In genomic region chr4:61333490-61333889, GRCh38 we compare ENCODE assay signal across 38 cellular contexts.
"Had no signal": no experiment of that assay in that cellular context is flagged by ENCODE, and none has a peak within 500 bp of the region (broad histone marks: within the 10 kb centered on the region; RNA-seq: fewer than 3 reads in every experiment).

No MANE protein-coding gene starts in this region.

- H3K9me3 ChIP-seq: ascending aorta had no signal

- H3K4me3 Mint-ChIP-seq: activated B cell treated with CpG ODN at 0.5 μM for 24 hours; activated CD4-positive, alpha-beta memory T cell treated with anti-CD3 and anti-CD28 coated beads for 36 hours; activated CD4-positive, alpha-beta T cell treated with anti-CD3 and anti-CD28 coated beads, Interleukin-2, amount 10 ng/mL, durations not matched to agents 24 days and 14 days; activated CD8-positive, alpha-beta T cell treated with anti-CD3 and anti-CD28 coated beads for 36 hours; activated naive CD4-positive, alpha-beta T cell treated with anti-CD3 and anti-CD28 coated beads for 36 hours; activated naive CD8-positive, alpha-beta T cell treated with anti-CD3 and anti-CD28 coated beads for 36 hours; activated T-cell treated with anti-CD3 and anti-CD28 coated beads, Interleukin-2, amount 50 U/mL, for 4 hours; activated T-cell treated with anti-CD3 and anti-CD28 coated beads, Interleukin-2, amount 50 U/mL, for 72 hours; activated T-helper 1 cell treated with anti-CD3 and anti-CD28 coated beads, Interleukin-12 subunit alpha, Interleukin-12 subunit beta, Interleukin-2, Interleukin-4 antibody, amounts not matched to agents 30 ng/mL and 10 ng/mL and 1 ng/mL, durations not matched to agents 14 hours and 24 hours and 36 hours; activated T-helper 17 cell treated with anti-CD3 and anti-CD28 coated beads, Interleukin-2, amount 50 U/mL, for 72 hours; brain; central memory CD8-positive, alpha-beta T cell; T-helper 1 cell treated with Interleukin-12 subunit alpha and Interleukin-12 subunit beta and Interleukin-4 antibody, amounts not matched to agents 30 μg/mL and 1 μg/mL, for 36 hours; T-helper 2 cell treated with Interferon-gamma antibody and Interleukin-4, amounts not matched to agents 5 μg/mL and 100 μg/mL, for 36 hours had no signal

- H3K27me3 Mint-ChIP-seq: activated B cell treated with CpG ODN at 0.5 μM for 24 hours; activated CD4-positive, alpha-beta memory T cell treated with anti-CD3 and anti-CD28 coated beads for 36 hours; activated CD4-positive, alpha-beta T cell treated with anti-CD3 and anti-CD28 coated beads, Interleukin-2, amount 10 ng/mL, durations not matched to agents 24 days and 14 days; activated CD8-positive, alpha-beta T cell treated with anti-CD3 and anti-CD28 coated beads for 36 hours; activated naive CD8-positive, alpha-beta T cell treated with anti-CD3 and anti-CD28 coated beads for 36 hours; activated T-helper 17 cell treated with anti-CD3 and anti-CD28 coated beads, Interleukin-2, amount 50 U/mL, for 72 hours; central memory CD8-positive, alpha-beta T cell had no signal

- DNase-seq: activated B cell treated with CpG ODN at 0.5 μM for 24 hours; activated CD4-positive, alpha-beta memory T cell treated with anti-CD3 and anti-CD28 coated beads for 36 hours; activated CD4-positive, alpha-beta T cell treated with anti-CD3 and anti-CD28 coated beads for 4 hours; activated CD4-positive, alpha-beta T cell treated with anti-CD3 and anti-CD28 coated beads, Interleukin-2, amount 10 ng/mL, durations not matched to agents 24 days and 14 days; activated CD4-positive, alpha-beta T cell treated with anti-CD3 and anti-CD28 coated beads, Interleukin-2, amount 50 U/mL, for 1 hour; activated CD4-positive, alpha-beta T cell treated with anti-CD3 and anti-CD28 coated beads, Interleukin-2, amount 50 U/mL, for 4 hours; activated CD4-positive, CD25-positive, alpha-beta regulatory T cell treated with anti-CD3 and anti-CD28 coated beads, Interleukin-2, amount 50 U/mL, for 72 hours; activated CD8-positive, alpha-beta memory T cell treated with anti-CD3 and anti-CD28 coated beads, Interleukin-2, amount 50 U/mL, for 4 hours; activated CD8-positive, alpha-beta T cell treated with anti-CD3 and anti-CD28 coated beads for 36 hours; activated effector memory CD4-positive, alpha-beta T cell treated with anti-CD3 and anti-CD28 coated beads, Interleukin-2, amount 50 U/mL, for 16 hours; activated gamma-delta T cell treated with Interleukin-2 at 50 U/mL for 16 hours; activated naive CD4-positive, alpha-beta T cell; activated naive CD4-positive, alpha-beta T cell treated with anti-CD3 and anti-CD28 coated beads for 36 hours; activated naive CD4-positive, alpha-beta T cell treated with anti-CD3 and anti-CD28 coated beads, Interleukin-2, amount 50 U/mL, for 16 hours; activated naive CD8-positive, alpha-beta T cell treated with anti-CD3 and anti-CD28 coated beads for 36 hours; activated T-cell treated with anti-CD3 and anti-CD28 coated beads for 4 hours; activated T-cell treated with anti-CD3 and anti-CD28 coated beads, Interleukin-2, amount 50 U/mL, for 1 hour; activated T-cell treated with anti-CD3 and anti-CD28 coated beads, Interleukin-2, amount 50 U/mL, for 4 hours; activated T-cell treated with anti-CD3 and anti-CD28 coated beads, Interleukin-2, amount 50 U/mL, for 72 hours; amygdala; anterior cingulate cortex; caudate nucleus; cerebellar nuclear complex; T-helper 1 cell; T-helper 2 cell; T-helper 9 cell had no signal

- FAIRE-seq: bronchial epithelial cell, TTC549 had no signal

- H3K27ac Mint-ChIP-seq: activated B cell treated with CpG ODN at 0.5 μM for 24 hours; activated CD4-positive, alpha-beta memory T cell treated with anti-CD3 and anti-CD28 coated beads for 36 hours; activated CD4-positive, alpha-beta T cell treated with anti-CD3 and anti-CD28 coated beads, Interleukin-2, amount 10 ng/mL, durations not matched to agents 24 days and 14 days; activated CD8-positive, alpha-beta T cell treated with anti-CD3 and anti-CD28 coated beads for 36 hours; activated naive CD4-positive, alpha-beta T cell treated with anti-CD3 and anti-CD28 coated beads for 36 hours; activated naive CD4-positive, alpha-beta T cell treated with anti-CD3 and anti-CD28 coated beads, Interleukin-2, amount 50 U/mL, for 72 hours; activated naive CD8-positive, alpha-beta T cell treated with anti-CD3 and anti-CD28 coated beads for 36 hours; activated T-cell treated with anti-CD3 and anti-CD28 coated beads, Interleukin-2, amount 50 U/mL, for 72 hours; activated T-helper 1 cell treated with anti-CD3 and anti-CD28 coated beads, Interleukin-12 subunit alpha, Interleukin-12 subunit beta, Interleukin-2, Interleukin-4 antibody, amounts not matched to agents 30 ng/mL and 10 ng/mL and 1 ng/mL, durations not matched to agents 14 hours and 24 hours and 36 hours; activated T-helper 17 cell treated with anti-CD3 and anti-CD28 coated beads, Interleukin-2, amount 50 U/mL, for 72 hours; brain; T-helper 1 cell treated with Interleukin-12 subunit alpha and Interleukin-12 subunit beta and Interleukin-4 antibody, amounts not matched to agents 30 μg/mL and 1 μg/mL, for 36 hours; T-helper 2 cell treated with Interferon-gamma antibody and Interleukin-4, amounts not matched to agents 5 μg/mL and 100 μg/mL, for 36 hours had no signal

- ATAC-seq: activated CD8-positive, alpha-beta T cell treated with anti-CD3 and anti-CD28 coated beads for 36 hours; activated naive CD4-positive, alpha-beta T cell treated with anti-CD3 and anti-CD28 coated beads, Interleukin-2, amount 50 U/mL, for 72 hours; activated T-cell treated with anti-CD3 and anti-CD28 coated beads, Interleukin-2, amount 50 U/mL, for 4 hours; activated T-cell treated with anti-CD3 and anti-CD28 coated beads, Interleukin-2, amount 50 U/mL, for 72 hours; activated T-helper 17 cell treated with anti-CD3 and anti-CD28 coated beads, Interleukin-2, amount 50 U/mL, for 72 hours had no signal

- H3K4me3 ChIP-seq: ascending aorta, cardiac muscle cell had no signal

- H3K27me3 ChIP-seq: ascending aorta, cardiac muscle cell had no signal

- H3K4me1 ChIP-seq: ascending aorta had no signal

- H3K36me3 Mint-ChIP-seq: activated CD4-positive, alpha-beta memory T cell treated with anti-CD3 and anti-CD28 coated beads for 36 hours; activated naive CD4-positive, alpha-beta T cell treated with anti-CD3 and anti-CD28 coated beads, Interleukin-2, amount 50 U/mL, for 72 hours; activated naive CD8-positive, alpha-beta T cell treated with anti-CD3 and anti-CD28 coated beads for 36 hours had no signal

- H3K4me1 Mint-ChIP-seq: activated B cell treated with CpG ODN at 0.5 μM for 24 hours; activated CD4-positive, alpha-beta T cell treated with anti-CD3 and anti-CD28 coated beads, Interleukin-2, amount 10 ng/mL, durations not matched to agents 24 days and 14 days; activated naive CD8-positive, alpha-beta T cell treated with anti-CD3 and anti-CD28 coated beads for 36 hours; activated T-helper 17 cell treated with anti-CD3 and anti-CD28 coated beads, Interleukin-2, amount 50 U/mL, for 72 hours; central memory CD8-positive, alpha-beta T cell had no signal

- H3K9me3 Mint-ChIP-seq: activated CD4-positive, alpha-beta T cell treated with anti-CD3 and anti-CD28 coated beads, Interleukin-2, amount 10 ng/mL, durations not matched to agents 24 days and 14 days; T-helper 1 cell treated with Interleukin-12 subunit alpha and Interleukin-12 subunit beta and Interleukin-4 antibody, amounts not matched to agents 30 μg/mL and 1 μg/mL, for 36 hours had no signal

- H3K27ac ChIP-seq: ascending aorta, cardiac muscle cell, VCaP had no signal

- H3K36me3 ChIP-seq: ascending aorta, cardiac muscle cell had no signal
